Comparison of ENCODE assay signal across 1 cellular context in the genomic region with DNA sequence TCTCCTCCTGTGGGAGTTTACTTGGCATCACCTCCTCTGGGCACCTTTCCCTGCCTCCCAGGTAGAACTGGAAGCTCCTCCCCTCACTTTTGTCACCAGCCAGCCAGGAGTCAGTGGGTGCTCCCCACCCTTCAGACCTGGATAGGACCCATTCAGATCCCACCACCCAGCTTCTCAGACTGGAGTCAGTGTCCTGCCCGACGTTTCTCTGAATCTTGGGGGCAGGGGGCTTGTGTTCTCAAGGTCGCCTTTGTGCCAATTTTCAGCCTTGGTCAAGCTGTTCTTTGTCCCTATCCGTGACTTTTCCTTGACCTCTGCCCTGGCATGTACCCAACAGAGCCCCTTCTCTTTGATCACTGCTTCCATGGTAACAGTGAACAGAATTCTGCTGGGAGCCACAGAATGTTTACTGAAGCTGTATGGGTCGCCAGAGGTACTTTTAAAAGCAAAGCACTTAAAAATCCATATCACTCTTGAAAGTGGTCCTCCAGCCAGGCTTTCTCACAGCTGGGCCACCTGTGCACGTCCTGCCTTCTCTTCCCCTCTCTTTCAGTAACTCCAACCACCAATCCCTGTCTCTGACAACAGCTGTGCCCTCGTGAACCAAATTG.
TF ChIP-seq lines count a peak whose summit lies in the region.

No MANE protein-coding gene starts in this region.

TF ChIP-seq in HepG2, 621 proteins besides CTCF, POLR2A, EP300 and RAD21 (continued from another document):
- TF ChIP-seq, protein P1, sequence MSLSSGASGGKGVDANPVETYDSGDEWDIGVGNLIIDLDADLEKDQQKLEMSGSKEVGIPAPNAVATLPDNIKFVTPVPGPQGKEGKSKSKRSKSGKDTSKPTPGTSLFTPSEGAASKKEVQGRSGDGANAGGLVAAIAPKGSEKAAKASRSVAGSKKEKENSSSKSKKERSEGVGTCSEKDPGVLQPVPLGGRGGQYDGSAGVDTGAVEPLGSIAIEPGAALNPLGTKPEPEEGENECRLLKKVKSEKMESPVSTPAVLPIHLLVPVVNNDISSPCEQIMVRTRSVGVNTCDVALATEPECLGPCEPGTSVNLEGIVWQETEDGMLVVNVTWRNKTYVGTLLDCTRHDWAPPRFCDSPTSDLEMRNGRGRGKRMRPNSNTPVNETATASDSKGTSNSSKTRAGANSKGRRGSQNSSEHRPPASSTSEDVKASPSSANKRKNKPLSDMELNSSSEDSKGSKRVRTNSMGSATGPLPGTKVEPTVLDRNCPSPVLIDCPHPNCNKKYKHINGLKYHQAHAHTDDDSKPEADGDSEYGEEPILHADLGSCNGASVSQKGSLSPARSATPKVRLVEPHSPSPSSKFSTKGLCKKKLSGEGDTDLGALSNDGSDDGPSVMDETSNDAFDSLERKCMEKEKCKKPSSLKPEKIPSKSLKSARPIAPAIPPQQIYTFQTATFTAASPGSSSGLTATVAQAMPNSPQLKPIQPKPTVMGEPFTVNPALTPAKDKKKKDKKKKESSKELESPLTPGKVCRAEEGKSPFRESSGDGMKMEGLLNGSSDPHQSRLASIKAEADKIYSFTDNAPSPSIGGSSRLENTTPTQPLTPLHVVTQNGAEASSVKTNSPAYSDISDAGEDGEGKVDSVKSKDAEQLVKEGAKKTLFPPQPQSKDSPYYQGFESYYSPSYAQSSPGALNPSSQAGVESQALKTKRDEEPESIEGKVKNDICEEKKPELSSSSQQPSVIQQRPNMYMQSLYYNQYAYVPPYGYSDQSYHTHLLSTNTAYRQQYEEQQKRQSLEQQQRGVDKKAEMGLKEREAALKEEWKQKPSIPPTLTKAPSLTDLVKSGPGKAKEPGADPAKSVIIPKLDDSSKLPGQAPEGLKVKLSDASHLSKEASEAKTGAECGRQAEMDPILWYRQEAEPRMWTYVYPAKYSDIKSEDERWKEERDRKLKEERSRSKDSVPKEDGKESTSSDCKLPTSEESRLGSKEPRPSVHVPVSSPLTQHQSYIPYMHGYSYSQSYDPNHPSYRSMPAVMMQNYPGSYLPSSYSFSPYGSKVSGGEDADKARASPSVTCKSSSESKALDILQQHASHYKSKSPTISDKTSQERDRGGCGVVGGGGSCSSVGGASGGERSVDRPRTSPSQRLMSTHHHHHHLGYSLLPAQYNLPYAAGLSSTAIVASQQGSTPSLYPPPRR (CRISPR knock-in tag; IDR thresholded peaks at IDR 0.05; ENCODE audit: borderline replicate concordance), result peak; percentile 85; the same call in 1 of the 2 replicates
- peak; percentile 94 for TF ChIP-seq MED1 (CRISPR knock-in tag; IDR thresholded peaks at IDR 0.05)
- TF ChIP-seq JARID2 (CRISPR knock-in tag; IDR thresholded peaks at IDR 0.05; ENCODE audit: insufficient replicate concordance), result peak; percentile 48
- peak; percentile 76 for TF ChIP-seq MED8 (CRISPR knock-in tag; IDR thresholded peaks at IDR 0.05; ENCODE audit: insufficient replicate concordance)
- 0 out of 2 replicates have a peak, but pooled peaks have one; percentile 33 for TF ChIP-seq ZNF331 (CRISPR knock-in tag; IDR thresholded peaks at IDR 0.05)
- TF ChIP-seq TBX3 (IDR thresholded peaks at IDR 0.05; ENCODE audit: borderline replicate concordance), result peak; percentile 66; the same call in 1 of the 2 replicates
- 0 out of 2 replicates have a peak, but pooled peaks have one; percentile 30 for TF ChIP-seq TP53 (CRISPR knock-in tag; conservative IDR thresholded peaks at IDR 0.05)
- TF ChIP-seq, protein P2, sequence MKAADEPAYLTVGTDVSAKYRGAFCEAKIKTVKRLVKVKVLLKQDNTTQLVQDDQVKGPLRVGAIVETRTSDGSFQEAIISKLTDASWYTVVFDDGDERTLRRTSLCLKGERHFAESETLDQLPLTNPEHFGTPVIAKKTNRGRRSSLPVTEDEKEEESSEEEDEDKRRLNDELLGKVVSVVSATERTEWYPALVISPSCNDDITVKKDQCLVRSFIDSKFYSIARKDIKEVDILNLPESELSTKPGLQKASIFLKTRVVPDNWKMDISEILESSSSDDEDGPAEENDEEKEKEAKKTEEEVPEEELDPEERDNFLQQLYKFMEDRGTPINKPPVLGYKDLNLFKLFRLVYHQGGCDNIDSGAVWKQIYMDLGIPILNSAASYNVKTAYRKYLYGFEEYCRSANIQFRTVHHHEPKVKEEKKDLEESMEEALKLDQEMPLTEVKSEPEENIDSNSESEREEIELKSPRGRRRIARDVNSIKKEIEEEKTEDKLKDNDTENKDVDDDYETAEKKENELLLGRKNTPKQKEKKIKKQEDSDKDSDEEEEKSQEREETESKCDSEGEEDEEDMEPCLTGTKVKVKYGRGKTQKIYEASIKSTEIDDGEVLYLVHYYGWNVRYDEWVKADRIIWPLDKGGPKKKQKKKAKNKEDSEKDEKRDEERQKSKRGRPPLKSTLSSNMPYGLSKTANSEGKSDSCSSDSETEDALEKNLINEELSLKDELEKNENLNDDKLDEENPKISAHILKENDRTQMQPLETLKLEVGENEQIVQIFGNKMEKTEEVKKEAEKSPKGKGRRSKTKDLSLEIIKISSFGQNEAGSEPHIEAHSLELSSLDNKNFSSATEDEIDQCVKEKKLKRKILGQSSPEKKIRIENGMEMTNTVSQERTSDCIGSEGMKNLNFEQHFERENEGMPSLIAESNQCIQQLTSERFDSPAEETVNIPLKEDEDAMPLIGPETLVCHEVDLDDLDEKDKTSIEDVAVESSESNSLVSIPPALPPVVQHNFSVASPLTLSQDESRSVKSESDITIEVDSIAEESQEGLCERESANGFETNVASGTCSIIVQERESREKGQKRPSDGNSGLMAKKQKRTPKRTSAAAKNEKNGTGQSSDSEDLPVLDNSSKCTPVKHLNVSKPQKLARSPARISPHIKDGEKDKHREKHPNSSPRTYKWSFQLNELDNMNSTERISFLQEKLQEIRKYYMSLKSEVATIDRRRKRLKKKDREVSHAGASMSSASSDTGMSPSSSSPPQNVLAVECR (CRISPR knock-in tag; IDR thresholded peaks at IDR 0.05; ENCODE audit: borderline replicate concordance), result peak; percentile 42; the same call in 1 of the 2 replicates
- TF ChIP-seq ZFP36L1 (CRISPR knock-in tag; IDR thresholded peaks at IDR 0.05), result peak; percentile 38; the same call in 1 of the 2 replicates
- 0 out of 2 replicates have a peak, but pooled peaks have one; percentile 7 for TF ChIP-seq BHLHE40 (IDR thresholded peaks at IDR 0.05; ENCODE audit: low read length)
- TF ChIP-seq, protein P3, sequence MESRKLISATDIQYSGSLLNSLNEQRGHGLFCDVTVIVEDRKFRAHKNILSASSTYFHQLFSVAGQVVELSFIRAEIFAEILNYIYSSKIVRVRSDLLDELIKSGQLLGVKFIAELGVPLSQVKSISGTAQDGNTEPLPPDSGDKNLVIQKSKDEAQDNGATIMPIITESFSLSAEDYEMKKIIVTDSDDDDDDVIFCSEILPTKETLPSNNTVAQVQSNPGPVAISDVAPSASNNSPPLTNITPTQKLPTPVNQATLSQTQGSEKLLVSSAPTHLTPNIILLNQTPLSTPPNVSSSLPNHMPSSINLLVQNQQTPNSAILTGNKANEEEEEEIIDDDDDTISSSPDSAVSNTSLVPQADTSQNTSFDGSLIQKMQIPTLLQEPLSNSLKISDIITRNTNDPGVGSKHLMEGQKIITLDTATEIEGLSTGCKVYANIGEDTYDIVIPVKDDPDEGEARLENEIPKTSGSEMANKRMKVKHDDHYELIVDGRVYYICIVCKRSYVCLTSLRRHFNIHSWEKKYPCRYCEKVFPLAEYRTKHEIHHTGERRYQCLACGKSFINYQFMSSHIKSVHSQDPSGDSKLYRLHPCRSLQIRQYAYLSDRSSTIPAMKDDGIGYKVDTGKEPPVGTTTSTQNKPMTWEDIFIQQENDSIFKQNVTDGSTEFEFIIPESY (CRISPR knock-in tag; IDR thresholded peaks at IDR 0.05), result 0 out of 2 replicates have a peak, but pooled peaks have one; percentile 20
- TF ChIP-seq NR2F6 (IDR thresholded peaks at IDR 0.05), result peak; percentile 99
- peak; percentile 100 for TF ChIP-seq NR2F6 (CRISPR knock-in tag; IDR thresholded peaks at IDR 0.05)
- 0 out of 2 replicates have a peak, but pooled peaks have one; percentile 44 for TF ChIP-seq MEF2D (CRISPR knock-in tag; IDR thresholded peaks at IDR 0.05)
- TF ChIP-seq, protein P4, sequence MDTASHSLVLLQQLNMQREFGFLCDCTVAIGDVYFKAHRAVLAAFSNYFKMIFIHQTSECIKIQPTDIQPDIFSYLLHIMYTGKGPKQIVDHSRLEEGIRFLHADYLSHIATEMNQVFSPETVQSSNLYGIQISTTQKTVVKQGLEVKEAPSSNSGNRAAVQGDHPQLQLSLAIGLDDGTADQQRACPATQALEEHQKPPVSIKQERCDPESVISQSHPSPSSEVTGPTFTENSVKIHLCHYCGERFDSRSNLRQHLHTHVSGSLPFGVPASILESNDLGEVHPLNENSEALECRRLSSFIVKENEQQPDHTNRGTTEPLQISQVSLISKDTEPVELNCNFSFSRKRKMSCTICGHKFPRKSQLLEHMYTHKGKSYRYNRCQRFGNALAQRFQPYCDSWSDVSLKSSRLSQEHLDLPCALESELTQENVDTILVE (CRISPR knock-in tag; IDR thresholded peaks at IDR 0.05), result peak; percentile 47; the same call in 1 of the 2 replicates
